17 cellular contexts compared by ENCODE assay signal in the genomic region with DNA sequence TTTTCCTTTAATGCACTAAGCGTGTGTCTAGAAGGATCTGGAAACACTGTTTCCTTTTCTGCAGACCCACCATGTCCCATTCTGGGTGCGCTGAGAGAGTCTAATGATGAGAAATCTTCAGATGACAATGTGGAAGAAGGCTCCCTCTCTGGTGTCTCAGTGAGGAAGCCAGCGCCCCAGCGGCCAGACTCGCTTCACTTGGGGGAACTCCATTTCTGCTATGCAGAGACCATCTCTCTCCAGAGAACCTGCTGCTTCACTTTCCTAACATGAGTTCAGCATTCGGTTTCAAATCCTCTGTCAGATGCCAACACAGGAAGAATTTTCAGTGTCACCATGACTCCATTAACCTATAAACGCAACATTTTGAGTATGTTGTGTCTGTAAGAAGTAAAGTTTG.
DNase-seq lines count a peak whose midpoint lies in the region; ATAC-seq and TF ChIP-seq lines count a peak whose summit lies in the region.
"Had no signal": no experiment of that assay in that cellular context is flagged by ENCODE, and none has a peak within 500 bp of the region (broad histone marks: within the 10 kb centered on the region; RNA-seq: fewer than 3 reads in every experiment).

No MANE protein-coding gene starts in this region.

- peaks cover 6 to 10% of the 10 kb centered on the region in 2 donors for H3K4me1 ChIP-seq in naive thymus-derived CD4-positive, alpha-beta T cell (ENCODE audit: control insufficient read depth in 2 of 2, insufficient read depth in 2 of 2, low read length in 2 of 2)

- ATAC-seq in naive thymus-derived CD4-positive, alpha-beta T cell: peak; percentile 16
- ATAC-seq: HCT116 had no signal

- intact Hi-C loops in CD14-positive monocyte (cut with micrococcal nuclease): no loop called here
- intact Hi-C loops in naive thymus-derived CD4-positive, alpha-beta T cell (cut with micrococcal nuclease): no loop called here

- H3K4me3 Mint-ChIP-seq in CD14-positive monocyte: no peak overlapping the region
- H3K4me3 Mint-ChIP-seq in naive thymus-derived CD4-positive, alpha-beta T cell: no peak overlapping the region
- H3K4me3 Mint-ChIP-seq in activated CD4-positive, alpha-beta T cell treated with anti-CD3 and anti-CD28 coated beads, Interleukin-2, amount 10 ng/mL, durations not matched to agents 7 days and 5 days: no peak overlapping the region
- H3K4me3 Mint-ChIP-seq: B cell; CD8-positive, alpha-beta T cell had no signal

- TF ChIP-seq CTCF in CD14-positive monocyte (IDR thresholded peaks at IDR 0.05) (no peak), GM12865 (IDR thresholded peaks at IDR 0.05; ENCODE audit: insufficient read depth, low read depth, low read length, missing control alignments) (no peak)

- H3K4me3 ChIP-seq in GM12865 (ENCODE audit: low read depth, low read length): no peak overlapping the region
- H3K4me3 ChIP-seq in naive thymus-derived CD4-positive, alpha-beta T cell (ENCODE audit: low read length): no peak overlapping the region

- H3K27me3 ChIP-seq in naive thymus-derived CD4-positive, alpha-beta T cell (ENCODE audit: control insufficient read depth in 2 of 2, insufficient read depth in 2 of 2, low read length in 2 of 2): no peaks in the 10 kb centered on the region

- H3K4me1 Mint-ChIP-seq in CD14-positive monocyte: peaks cover 43% of the 10 kb centered on the region
- peaks cover 13 to 30% (median 19%) of the 10 kb centered on the region in 7 donors for H3K4me1 Mint-ChIP-seq in naive thymus-derived CD4-positive, alpha-beta T cell
- peaks cover 22% of the 10 kb centered on the region for H3K4me1 Mint-ChIP-seq in activated CD4-positive, alpha-beta T cell treated with anti-CD3 and anti-CD28 coated beads, Interleukin-2, amount 10 ng/mL, durations not matched to agents 7 days and 5 days

- CTCF ChIA-PET in naive thymus-derived CD4-positive, alpha-beta T cell (lab: Charles Lee): no interaction called here
- CTCF ChIA-PET in activated CD4-positive, alpha-beta T cell treated with anti-CD3 and anti-CD28 coated beads, Interleukin-2, amount 10 ng/mL, durations not matched to agents 7 days and 5 days (lab: Charles Lee): no interaction called here

- peaks cover 0 to 6% (median 1%) of the 10 kb centered on the region in 3 donors for H3K27me3 Mint-ChIP-seq in CD14-positive monocyte (ENCODE audit: low read depth in 3 of 3)
- H3K27me3 Mint-ChIP-seq in naive thymus-derived CD4-positive, alpha-beta T cell: peaks cover 0 to 16% (median 5%) of the 10 kb centered on the region in 5 donors
- H3K27me3 Mint-ChIP-seq in activated CD4-positive, alpha-beta T cell treated with anti-CD3 and anti-CD28 coated beads, Interleukin-2, amount 10 ng/mL, durations not matched to agents 7 days and 5 days: peaks cover 16% of the 10 kb centered on the region

- H3K36me3 Mint-ChIP-seq in CD14-positive monocyte: peaks cover 4 to 7% of the 10 kb centered on the region in 2 donors
- H3K36me3 Mint-ChIP-seq in naive thymus-derived CD4-positive, alpha-beta T cell: peaks cover 0 to 25% (median 8%) of the 10 kb centered on the region in 5 donors
- peaks cover 12% of the 10 kb centered on the region for H3K36me3 Mint-ChIP-seq in activated CD4-positive, alpha-beta T cell treated with anti-CD3 and anti-CD28 coated beads, Interleukin-2, amount 10 ng/mL, durations not matched to agents 7 days and 5 days (ENCODE audit: low read depth)

- H3K27ac Mint-ChIP-seq in CD14-positive monocyte: peak overlapping the region; percentile 78 to 96 (median 87)
- H3K27ac Mint-ChIP-seq in naive thymus-derived CD4-positive, alpha-beta T cell: peak overlapping the region in 2 of 9 donors; percentile 10 to 31
- H3K27ac Mint-ChIP-seq in activated CD4-positive, alpha-beta T cell treated with anti-CD3 and anti-CD28 coated beads, Interleukin-2, amount 10 ng/mL, durations not matched to agents 7 days and 5 days: no peak overlapping the region
- H3K27ac Mint-ChIP-seq: B cell had no signal

- peaks cover 6 to 17% (median 13%) of the 10 kb centered on the region in 7 donors for H3K9me3 Mint-ChIP-seq in CD14-positive monocyte
- peaks cover 0 to 31% (median 13%) of the 10 kb centered on the region in 11 donors for H3K9me3 Mint-ChIP-seq in naive thymus-derived CD4-positive, alpha-beta T cell
- H3K9me3 Mint-ChIP-seq in activated CD4-positive, alpha-beta T cell treated with anti-CD3 and anti-CD28 coated beads, Interleukin-2, amount 10 ng/mL, durations not matched to agents 7 days and 5 days: peaks cover 16% of the 10 kb centered on the region

- POLR2A ChIA-PET in naive thymus-derived CD4-positive, alpha-beta T cell (lab: Charles Lee): no interaction called here
- POLR2A ChIA-PET in activated CD4-positive, alpha-beta T cell treated with anti-CD3 and anti-CD28 coated beads, Interleukin-2, amount 10 ng/mL, durations not matched to agents 7 days and 5 days (lab: Charles Lee): no interaction called here

- H3K36me3 ChIP-seq in naive thymus-derived CD4-positive, alpha-beta T cell (ENCODE audit: control insufficient read depth in 2 of 3, insufficient read depth in 3 of 3, low read length in 3 of 3): no peaks in the 10 kb centered on the region

- H3K27ac ChIP-seq in naive thymus-derived CD4-positive, alpha-beta T cell (ENCODE audit: low read depth, low read length): no peak overlapping the region
- H3K27ac ChIP-seq: HL-60 had no signal

- DNase-seq in CD14-positive monocyte (ENCODE audit: low spot score): no peak
- peak; percentile 71 for DNase-seq in GM12865 (ENCODE audit: low read depth)
- DNase-seq in MV-4-11 (lab: John Stamatoyannopoulos, UW): peak; percentile 38
- DNase-seq in naive thymus-derived CD4-positive, alpha-beta T cell: no peak
- no peak for DNase-seq in activated CD4-positive, alpha-beta T cell treated with anti-CD3 and anti-CD28 coated beads, Interleukin-2, amount 50 U/mL, for 48 hours
- no peak for DNase-seq in HCEC 1CT
- no peak for DNase-seq in activated CD4-positive, alpha-beta T cell treated with anti-CD3 and anti-CD28 coated beads, Interleukin-2, amount 10 ng/mL, durations not matched to agents 7 days and 5 days
- DNase-seq in NCI-H2227 treated with DMSO at 0.1 percent for 48 hours (lab: John Stamatoyannopoulos, UW): no peak
- DNase-seq: C1 segment of cervical spinal cord; CD8-positive, alpha-beta T cell; COR-L47; DMS153; DMS79 treated with DMSO at 0.1 percent for 48 hours; EL had no signal

- H3K9me3 ChIP-seq in naive thymus-derived CD4-positive, alpha-beta T cell (ENCODE audit: control insufficient read depth in 2 of 3, low read length in 3 of 3): peaks cover 6 to 21% (median 7%) of the 10 kb centered on the region in 3 experiments

Comparison
In these comparisons a context has a peak if more than half of its experiments do, and no peak if none do; other contexts are left out.
1. DNase-seq: peak in GM12865 (single experiment) and MV-4-11 (single experiment); none in CD14-positive monocyte (single experiment), naive thymus-derived CD4-positive, alpha-beta T cell (0 of 9), activated CD4-positive, alpha-beta T cell treated with anti-CD3 and anti-CD28 coated beads, Interleukin-2, amount 50 U/mL, for 48 hours (0 of 2), HCEC 1CT (single experiment), activated CD4-positive, alpha-beta T cell treated with anti-CD3 and anti-CD28 coated beads, Interleukin-2, amount 10 ng/mL, durations not matched to agents 7 days and 5 days (single experiment) and NCI-H2227 treated with DMSO at 0.1 percent for 48 hours (single experiment).